In genomic region chr1:26788836-26789611, GRCh38 we compare ENCODE assay signal across 8 cellular contexts. TPM values are rescaled to one million over a fixed set of nuclear protein-coding genes. Genes with fewer than 3 reads are reported as not detected.
A peak's percentile ranks its signal among the peaks of the same experiment; 100 is the strongest.
DNase-seq lines count a peak whose midpoint lies in the region; ATAC-seq and TF ChIP-seq lines count a peak whose summit lies in the region.

No MANE protein-coding gene starts in this region.

- no peaks in the 10 kb centered on the region for H3K9me3 ChIP-seq in CD8-positive, alpha-beta T cell (ENCODE audit: low read length)
- no peaks in the 10 kb centered on the region for H3K9me3 ChIP-seq in colonic mucosa

- POLR2A ChIA-PET in CD8-positive, alpha-beta T cell (lab: Charles Lee) = interaction anchor here (0.9 to 9.6 kb wide), 16 partner anchors 11 to 316 kb away, joined by 3 to 224 read pairs (median 5); partner anchors contain the start of genes ARID1A, GPATCH3 and NUDC

- no peaks in the 10 kb centered on the region for H3K36me3 ChIP-seq in CD8-positive, alpha-beta T cell (ENCODE audit: insufficient read depth, low read length)
- H3K36me3 ChIP-seq in colonic mucosa = no peaks in the 10 kb centered on the region

- CTCF ChIA-PET in CD8-positive, alpha-beta T cell (lab: Charles Lee) = interaction anchor here (0.6 to 17.3 kb wide), 57 partner anchors 8 to 294 kb away, joined by 3 to 439 read pairs (median 5); partner anchors contain the start of genes ARID1A, GPATCH3, GPN2 and ZDHHC18

- H3K36me3 Mint-ChIP-seq in CD8-positive, alpha-beta T cell = peaks cover 32% of the 10 kb centered on the region

- intact Hi-C loops in CD8-positive, alpha-beta T cell (cut with DNase I, micrococcal nuclease) = loop anchor here (1.0 to 5.0 kb wide), 8 partner anchors 44 to 1763 kb away; partner anchors contain the start of gene TRNAU1AP (in 1 of the 2)
- intact Hi-C loops in colonic mucosa (cut with DNase I) = loop anchor here (2.0 to 10.0 kb wide), 4 partner anchors 64 to 186 kb away; no protein-coding TSS in a partner anchor
- intact Hi-C loops in left colon (cut with DNase I, micrococcal nuclease) = loop anchor here in 1 of 2 donors (5.0 kb wide), 2 partner anchors 97 to 187 kb away; no protein-coding TSS in a partner anchor

- peak overlapping the region; percentile 99 for H3K9ac ChIP-seq in colonic mucosa (ENCODE audit: low read depth in 2 of 2, low read length in 2 of 2)

- peak; percentile 95 for TF ChIP-seq CTCF in CD8-positive, alpha-beta T cell (IDR thresholded peaks at IDR 0.05)
- TF ChIP-seq CTCF in colonic mucosa (IDR thresholded peaks at IDR 0.05) = peak; percentile 95

- H3K9me3 Mint-ChIP-seq in CD8-positive, alpha-beta T cell = no peaks in the 10 kb centered on the region

- H3K4me1 ChIP-seq in CD8-positive, alpha-beta T cell (ENCODE audit: insufficient read depth, low read length) = peaks cover 49% of the 10 kb centered on the region
- peaks cover 11% of the 10 kb centered on the region for H3K4me1 ChIP-seq in colonic mucosa

- H3K4me3 ChIP-seq in CD8-positive, alpha-beta T cell (ENCODE audit: low read depth, low read length) = peak overlapping the region; percentile 91
- peak overlapping the region; percentile 62 for H3K4me3 ChIP-seq in colonic mucosa

- peak overlapping the region; percentile 100 for H3K27ac Mint-ChIP-seq in CD8-positive, alpha-beta T cell

- DNase-seq in CD8-positive, alpha-beta T cell = peak; percentile 67 to 92 (median 87)
- DNase-seq in NCI-H446 treated with DMSO at 0.1 percent for 48 hours (lab: John Stamatoyannopoulos, UW) (peak; percentile 58), colonic mucosa (peak; percentile 92), left colon (peak; percentile 87 to 89)
- peak; percentile 89 to 91 for DNase-seq in activated CD4-positive, alpha-beta T cell treated with anti-CD3 and anti-CD28 coated beads for 4 hours
- peak; percentile 70 to 83 for DNase-seq in stimulated activated CD4-positive, alpha-beta T cell treated with anti-CD3 and anti-CD28 coated beads, Interleukin-1b, Interleukin-23, amount 100 ng/mL, for 4 hours (ENCODE audit: low read depth in 2 of 2)

- H3K27me3 Mint-ChIP-seq in CD8-positive, alpha-beta T cell (ENCODE audit: low read depth) = no peaks in the 10 kb centered on the region

- H3K27me3 ChIP-seq in CD8-positive, alpha-beta T cell (ENCODE audit: insufficient read depth, low read length) = no peaks in the 10 kb centered on the region
- no peaks in the 10 kb centered on the region for H3K27me3 ChIP-seq in colonic mucosa

- ATAC-seq in CD8-positive, alpha-beta T cell = peak; percentile 48
- peak; percentile 25 for ATAC-seq in HG02798 (IDR thresholded peaks at IDR 0.05; ENCODE audit: poor library complexity, unreplicated experiment)
- ATAC-seq in left colon = peak; percentile 61
- ATAC-seq in HG03159 (IDR thresholded peaks at IDR 0.05; ENCODE audit: unreplicated experiment) = no peak

- peak overlapping the region; percentile 81 for H3K27ac ChIP-seq in CD8-positive, alpha-beta T cell (ENCODE audit: low read depth, low read length)
- peak overlapping the region; percentile 98 for H3K27ac ChIP-seq in colonic mucosa

- H3K4me1 Mint-ChIP-seq in CD8-positive, alpha-beta T cell (ENCODE audit: low read depth) = peaks cover 72% of the 10 kb centered on the region

- H3K4me3 Mint-ChIP-seq in CD8-positive, alpha-beta T cell = peak overlapping the region; percentile 99

RNA-seq across cellular contexts. Expression of gene PIGV, which starts 1.3 kb away (rescaled TPM):
- 10 to 100 TPM in 1 of 2 experiments, 1 to 10 TPM in 1; 9.5 to 12.7 TPM for total RNA-seq in CD8-positive, alpha-beta T cell
- total RNA-seq in colonic mucosa (10 to 100 TPM; 16.8 to 24.2 TPM), left colon (10 to 100 TPM; 17.1 to 18.6 TPM)

RNA-seq across cellular contexts. Expression of gene ZDHHC18, which starts 37.5 kb away (rescaled TPM):
- 10 to 100 TPM; 55.2 to 55.4 TPM for total RNA-seq in CD8-positive, alpha-beta T cell
- 10 to 100 TPM; 14.1 to 16.8 TPM for total RNA-seq in colonic mucosa
- 10 to 100 TPM; 22.2 to 25.8 TPM for total RNA-seq in left colon
